In the genomic region with DNA sequence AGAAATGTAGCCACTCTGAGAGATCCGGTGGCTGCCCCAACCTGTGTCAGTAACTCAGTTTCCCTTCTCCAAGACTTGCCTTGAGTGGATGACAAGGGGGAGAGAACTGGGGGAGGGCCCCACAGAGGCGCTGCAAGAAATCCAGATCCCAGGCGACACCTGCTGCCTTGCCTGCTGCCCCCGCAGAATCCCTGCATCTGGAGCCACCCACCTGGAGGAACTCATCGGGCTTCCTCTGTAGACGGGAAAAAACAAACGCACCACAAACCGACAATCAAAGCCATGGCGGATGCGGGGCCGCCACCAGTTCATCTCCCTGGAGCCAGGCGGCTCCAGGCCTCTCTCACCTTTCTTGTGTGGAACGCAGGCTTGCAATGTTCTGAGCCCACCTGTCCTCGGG, we compare ENCODE assay signal across 30 cellular contexts.
"Had no signal": no experiment of that assay in that cellular context is flagged by ENCODE, and none has a peak within 500 bp of the region (broad histone marks: within the 10 kb centered on the region; RNA-seq: fewer than 3 reads in every experiment).

No MANE protein-coding gene starts in this region.

- H3K4me1 ChIP-seq: uterus had no signal

- H2AFZ ChIP-seq: neural progenitor cell had no signal

- DNase-seq: activated CD4-positive, alpha-beta memory T cell treated with anti-CD3 and anti-CD28 coated beads for 36 hours; activated CD4-positive, alpha-beta T cell treated with anti-CD3 and anti-CD28 coated beads, Interleukin-2, amount 10 ng/mL, durations not matched to agents 24 days and 14 days; activated CD4-positive, CD25-positive, alpha-beta regulatory T cell treated with anti-CD3 and anti-CD28 coated beads, Interleukin-2, amount 50 U/mL, for 72 hours; activated CD8-positive, alpha-beta memory T cell treated with anti-CD3 and anti-CD28 coated beads, Interleukin-2, amount 50 U/mL, for 4 hours; activated effector memory CD4-positive, alpha-beta T cell treated with anti-CD3 and anti-CD28 coated beads, Interleukin-2, amount 50 U/mL, for 16 hours; activated naive CD4-positive, alpha-beta T cell treated with anti-CD3 and anti-CD28 coated beads, Interleukin-2, amount 50 U/mL, for 16 hours; activated T-cell treated with anti-CD3 and anti-CD28 coated beads, Interleukin-2, amount 50 U/mL, for 1 hour; amniotic stem cell; central memory CD4-positive, alpha-beta T cell; dermis blood vessel endothelial cell; effector CD4-positive, alpha-beta T cell; esophagus squamous epithelium; foreskin melanocyte; kidney glomerular epithelial cell; left lung; lower lobe of right lung; mesendoderm; natural killer cell; right lobe of liver; stimulated activated CD4-positive, alpha-beta T cell treated with anti-CD3 and anti-CD28 coated beads, Interleukin-12 subunit alpha, Interleukin-12 subunit beta, amount 100 ng/mL, for 4 hours; stimulated activated CD4-positive, alpha-beta T cell treated with anti-CD3 and anti-CD28 coated beads, Interleukin-4, amount 100 ng/mL, for 24 hours; T-helper 17 cell; T1000; trophoblast cell; uterus had no signal

- H3K4me3 ChIP-seq: esophagus squamous epithelium, left lung, lower lobe of right lung, neural progenitor cell, right lobe of liver, thoracic aorta, uterus had no signal

- H3K27me3 ChIP-seq: esophagus squamous epithelium, left lung, neural progenitor cell, right lobe of liver, uterus had no signal

- H3K4me2 ChIP-seq: neural progenitor cell had no signal

- H3K9me3 ChIP-seq: esophagus squamous epithelium, left lung, lower lobe of right lung, right lobe of liver, thoracic aorta, uterus had no signal

- H3K36me3 ChIP-seq: esophagus squamous epithelium, left lung, lower lobe of right lung, neural progenitor cell, right lobe of liver, thoracic aorta, uterus had no signal

- ATAC-seq: left lung; lower lobe of right lung; natural killer cell; right lobe of liver; stimulated activated effector memory CD8-positive, alpha-beta T cell treated with anti-CD3 and anti-CD28 coated beads, Interleukin-12 subunit alpha, Interleukin-12 subunit beta, amount 100 ng/mL, for 72 hours; T-helper 17 cell had no signal

- H3K9ac ChIP-seq: neural progenitor cell had no signal

- FAIRE-seq: astrocyte had no signal

- H3K27ac ChIP-seq: epithelial cell of prostate, esophagus squamous epithelium, left lung, lower lobe of right lung, neural progenitor cell, right lobe of liver, thoracic aorta, uterus had no signal
